10 cellular contexts compared by ENCODE assay signal in the genomic region with DNA sequence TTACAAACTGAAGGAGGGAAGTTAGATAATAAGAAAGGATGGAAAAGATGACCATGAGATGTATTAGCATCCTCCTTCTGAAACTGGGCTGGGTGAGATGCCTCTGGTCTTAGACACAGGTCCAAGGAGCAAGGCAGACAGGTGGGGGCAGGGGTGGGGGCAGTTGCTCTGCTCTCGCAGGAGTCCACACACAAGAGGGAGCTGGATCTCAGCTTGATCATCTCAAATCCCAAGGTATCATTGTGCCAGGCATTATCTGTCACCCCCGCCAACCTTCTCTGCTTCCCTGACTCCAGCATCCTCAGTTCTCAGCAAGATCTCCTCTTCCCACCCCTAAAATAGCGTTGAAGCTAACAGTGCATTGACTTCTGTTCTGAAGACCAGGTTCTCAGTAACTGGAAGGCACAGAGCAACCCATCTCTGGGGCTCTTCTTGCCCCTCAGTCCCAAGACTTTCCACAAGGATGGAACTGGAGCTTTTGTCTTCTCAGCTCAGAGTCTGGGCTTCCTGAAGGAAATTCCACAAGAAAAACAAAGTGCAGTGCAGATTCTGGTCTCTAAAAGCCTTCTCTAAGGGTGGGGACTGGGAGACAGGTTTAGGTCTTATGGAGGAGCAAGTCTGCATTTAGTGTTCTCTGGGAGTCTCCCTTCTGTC. TPM values are rescaled to one million over a fixed set of nuclear protein-coding genes. Genes with fewer than 3 reads are reported as not detected.
DNase-seq lines count a peak whose midpoint lies in the region; ATAC-seq and TF ChIP-seq lines count a peak whose summit lies in the region.
"Had no signal": no experiment of that assay in that cellular context is flagged by ENCODE, and none has a peak within 500 bp of the region (broad histone marks: within the 10 kb centered on the region; RNA-seq: fewer than 3 reads in every experiment).

No MANE protein-coding gene starts in this region.

- H3K4me3 ChIP-seq in BJ (ENCODE audit: low read depth, low read length) (peak overlapping the region; percentile 85), MG63 (peak overlapping the region; percentile 87)

- DNase-seq in BJ (ENCODE audit: low read depth) (no peak), MG63 (no peak), dermis blood vessel endothelial cell (peak; percentile 32), nephron progenitor cell (no peak), KG1 (lab: John Stamatoyannopoulos, UW) (no peak)
- DNase-seq: effector CD8-positive, alpha-beta T cell; NCI-H446 treated with DMSO at 0.1 percent for 48 hours had no signal

- H3K9me3 ChIP-seq in MG63, result no peaks in the 10 kb centered on the region

- no peak overlapping the region for H3K27ac Mint-ChIP-seq in nephron progenitor cell

- H3K27me3 ChIP-seq in BJ (ENCODE audit: control insufficient read depth, insufficient read depth, low read length) (no peaks in the 10 kb centered on the region), MG63 (no peaks in the 10 kb centered on the region)

- peaks cover 5% of the 10 kb centered on the region for H3K36me3 ChIP-seq in BJ (ENCODE audit: control insufficient read depth, insufficient read depth, low read length)
- peaks cover 11% of the 10 kb centered on the region for H3K36me3 ChIP-seq in MG63

- H3K36me3 Mint-ChIP-seq in nephron progenitor cell (ENCODE audit: low read depth), result peaks cover 46% of the 10 kb centered on the region

- POLR2A ChIA-PET in BJ (lab: Charles Lee), result no interaction called here

- peak overlapping the region; percentile 92 for H3K4me3 Mint-ChIP-seq in nephron progenitor cell

- H3K4me1 Mint-ChIP-seq in nephron progenitor cell, result peaks cover 57% of the 10 kb centered on the region

- H3K9me3 Mint-ChIP-seq in nephron progenitor cell, result peaks cover 3% of the 10 kb centered on the region

- peaks cover 3% of the 10 kb centered on the region for H3K27me3 Mint-ChIP-seq in nephron progenitor cell (ENCODE audit: low read depth, poor library complexity)

- ATAC-seq in GM19452 (IDR thresholded peaks at IDR 0.05; ENCODE audit: unreplicated experiment) (no peak), HG03442 (IDR thresholded peaks at IDR 0.05; ENCODE audit: unreplicated experiment) (no peak)
- no peak for ATAC-seq in activated CD4-positive, CD25-positive, alpha-beta regulatory T cell treated with anti-CD3 and anti-CD28 coated beads, Interleukin-2, amount 50 U/mL, for 24 hours

- CTCF ChIA-PET in BJ (lab: Yijun Ruan, JAX), result interaction anchor here (0.5 to 2.2 kb wide), 8 partner anchors 12 to 169 kb away, joined by 3 to 6 read pairs (median 3); no protein-coding TSS in a partner anchor

- TF ChIP-seq CTCF in BJ (IDR thresholded peaks at IDR 0.05; ENCODE audit: insufficient read depth, low read depth, low read length), result no peak
- no peak for TF ChIP-seq CTCF in nephron progenitor cell (IDR thresholded peaks at IDR 0.05)

RNA-seq across cellular contexts. Expression of gene FLOT2, which starts 1.6 kb away (rescaled TPM):
- 62.2 and 86.0 TPM in 2 replicates for polyA plus RNA-seq in BJ (2011; rRNA removed)
- 51.7 and 63.2 TPM in 2 replicates for polyA minus RNA-seq in BJ (2011; rRNA and poly(A)+ RNA removed)
- total RNA-seq in MG63 (2014; rRNA removed; shearing (Covaris generic); ENCODE audit: low replicate concordance), result 72.9 and 85.2 TPM in 2 replicates
- 130 and 195 TPM in 2 replicates for total RNA-seq in dermis blood vessel endothelial cell

RNA-seq across cellular contexts. Expression of gene DHRS13, which starts 7.0 kb away (rescaled TPM):
- polyA plus RNA-seq in BJ (2011; rRNA removed), result 2.1 and 2.8 TPM in 2 replicates
- polyA minus RNA-seq in BJ (2011; rRNA and poly(A)+ RNA removed), result 1.2 and 1.9 TPM in 2 replicates
- 10.3 and 12.0 TPM in 2 replicates for total RNA-seq in MG63 (2014; rRNA removed; shearing (Covaris generic); ENCODE audit: low replicate concordance)
- 18.7 and 20.5 TPM in 2 replicates for total RNA-seq in dermis blood vessel endothelial cell

RNA-seq across cellular contexts. Expression of gene ERAL1, which starts 41.1 kb away (rescaled TPM):
- polyA plus RNA-seq in BJ (2011; rRNA removed), result 57.2 and 84.1 TPM in 2 replicates
- polyA minus RNA-seq in BJ (2011; rRNA and poly(A)+ RNA removed), result 35.9 and 64.5 TPM in 2 replicates
- 34.5 and 60.8 TPM in 2 replicates for total RNA-seq in MG63 (2014; rRNA removed; shearing (Covaris generic); ENCODE audit: low replicate concordance)
- total RNA-seq in dermis blood vessel endothelial cell, result 37.8 and 49.1 TPM in 2 replicates

RNA-seq across cellular contexts. Expression of gene FAM222B, which starts 53.3 kb away (rescaled TPM):
- 4.4 and 5.2 TPM in 2 replicates for polyA plus RNA-seq in BJ (2011; rRNA removed)
- polyA minus RNA-seq in BJ (2011; rRNA and poly(A)+ RNA removed), result 6.4 and 7.9 TPM in 2 replicates
- total RNA-seq in MG63 (2014; rRNA removed; shearing (Covaris generic); ENCODE audit: low replicate concordance), result 0.05 and 0.46 TPM in 2 replicates
- 9.5 and 14.6 TPM in 2 replicates for total RNA-seq in dermis blood vessel endothelial cell

RNA-seq across cellular contexts. Expression of gene PHF12, which starts 55.4 kb away (rescaled TPM):
- 10.4 and 16.5 TPM in 2 replicates for polyA plus RNA-seq in BJ (2011; rRNA removed)
- 40.5 and 42.1 TPM in 2 replicates for polyA minus RNA-seq in BJ (2011; rRNA and poly(A)+ RNA removed)
- total RNA-seq in MG63 (2014; rRNA removed; shearing (Covaris generic); ENCODE audit: low replicate concordance), result 4.8 and 8.4 TPM in 2 replicates
- total RNA-seq in dermis blood vessel endothelial cell, result 16.8 and 25.8 TPM in 2 replicates
